ENCODE assay signal across 19 cellular contexts in genomic region chr7:142371586-142372377, GRCh38.
"Had no signal": no experiment of that assay in that cellular context is flagged by ENCODE, and none has a peak within 500 bp of the region (broad histone marks: within the 10 kb centered on the region; RNA-seq: fewer than 3 reads in every experiment).

No MANE protein-coding gene starts in this region.

- ATAC-seq: activated T-cell treated with anti-CD3 and anti-CD28 coated beads, Interleukin-2, amount 50 U/mL, for 72 hours; naive thymus-derived CD8-positive, alpha-beta T cell had no signal

- H3K9me3 ChIP-seq: uterus had no signal

- H3K27ac ChIP-seq: uterus, VCaP had no signal

- H3K4me3 ChIP-seq: transverse colon, uterus had no signal

- DNase-seq: activated CD4-positive, alpha-beta T cell treated with anti-CD3 and anti-CD28 coated beads, Interleukin-2, amount 50 U/mL, for 1 hour; activated CD4-positive, CD25-positive, alpha-beta regulatory T cell treated with anti-CD3 and anti-CD28 coated beads, Interleukin-2, amount 50 U/mL, for 72 hours; activated CD8-positive, alpha-beta memory T cell treated with anti-CD3 and anti-CD28 coated beads, Interleukin-2, amount 50 U/mL, for 48 hours; activated gamma-delta T cell; activated T-cell treated with anti-CD3 and anti-CD28 coated beads, Interleukin-2, amount 50 U/mL, for 72 hours; dermis blood vessel endothelial cell; effector memory CD4-positive, alpha-beta T cell; foreskin fibroblast; left cardiac atrium; mesendoderm; naive thymus-derived CD8-positive, alpha-beta T cell; retina; stimulated activated CD4-positive, alpha-beta T cell treated with anti-CD3 and anti-CD28 coated beads, Interleukin-2, amount 100 ng/mL, for 24 hours; SW 1271; T-helper 2 cell; transverse colon; uterus had no signal

- FAIRE-seq: endothelial cell of umbilical vein had no signal

- H3K36me3 ChIP-seq: transverse colon, uterus had no signal

- H3K27me3 ChIP-seq: transverse colon, uterus had no signal

- H3K4me1 ChIP-seq: uterus had no signal
